ENCODE assay signal across 1 cellular context in genomic region chr6:111483736-111484654, GRCh38.
TF ChIP-seq lines count a peak whose summit lies in the region.

No MANE protein-coding gene starts in this region.

TF ChIP-seq in GM23338, 12 proteins besides CTCF, POLR2A, EP300 and RAD21 (continued from another document):
- TF ChIP-seq, protein P1, sequence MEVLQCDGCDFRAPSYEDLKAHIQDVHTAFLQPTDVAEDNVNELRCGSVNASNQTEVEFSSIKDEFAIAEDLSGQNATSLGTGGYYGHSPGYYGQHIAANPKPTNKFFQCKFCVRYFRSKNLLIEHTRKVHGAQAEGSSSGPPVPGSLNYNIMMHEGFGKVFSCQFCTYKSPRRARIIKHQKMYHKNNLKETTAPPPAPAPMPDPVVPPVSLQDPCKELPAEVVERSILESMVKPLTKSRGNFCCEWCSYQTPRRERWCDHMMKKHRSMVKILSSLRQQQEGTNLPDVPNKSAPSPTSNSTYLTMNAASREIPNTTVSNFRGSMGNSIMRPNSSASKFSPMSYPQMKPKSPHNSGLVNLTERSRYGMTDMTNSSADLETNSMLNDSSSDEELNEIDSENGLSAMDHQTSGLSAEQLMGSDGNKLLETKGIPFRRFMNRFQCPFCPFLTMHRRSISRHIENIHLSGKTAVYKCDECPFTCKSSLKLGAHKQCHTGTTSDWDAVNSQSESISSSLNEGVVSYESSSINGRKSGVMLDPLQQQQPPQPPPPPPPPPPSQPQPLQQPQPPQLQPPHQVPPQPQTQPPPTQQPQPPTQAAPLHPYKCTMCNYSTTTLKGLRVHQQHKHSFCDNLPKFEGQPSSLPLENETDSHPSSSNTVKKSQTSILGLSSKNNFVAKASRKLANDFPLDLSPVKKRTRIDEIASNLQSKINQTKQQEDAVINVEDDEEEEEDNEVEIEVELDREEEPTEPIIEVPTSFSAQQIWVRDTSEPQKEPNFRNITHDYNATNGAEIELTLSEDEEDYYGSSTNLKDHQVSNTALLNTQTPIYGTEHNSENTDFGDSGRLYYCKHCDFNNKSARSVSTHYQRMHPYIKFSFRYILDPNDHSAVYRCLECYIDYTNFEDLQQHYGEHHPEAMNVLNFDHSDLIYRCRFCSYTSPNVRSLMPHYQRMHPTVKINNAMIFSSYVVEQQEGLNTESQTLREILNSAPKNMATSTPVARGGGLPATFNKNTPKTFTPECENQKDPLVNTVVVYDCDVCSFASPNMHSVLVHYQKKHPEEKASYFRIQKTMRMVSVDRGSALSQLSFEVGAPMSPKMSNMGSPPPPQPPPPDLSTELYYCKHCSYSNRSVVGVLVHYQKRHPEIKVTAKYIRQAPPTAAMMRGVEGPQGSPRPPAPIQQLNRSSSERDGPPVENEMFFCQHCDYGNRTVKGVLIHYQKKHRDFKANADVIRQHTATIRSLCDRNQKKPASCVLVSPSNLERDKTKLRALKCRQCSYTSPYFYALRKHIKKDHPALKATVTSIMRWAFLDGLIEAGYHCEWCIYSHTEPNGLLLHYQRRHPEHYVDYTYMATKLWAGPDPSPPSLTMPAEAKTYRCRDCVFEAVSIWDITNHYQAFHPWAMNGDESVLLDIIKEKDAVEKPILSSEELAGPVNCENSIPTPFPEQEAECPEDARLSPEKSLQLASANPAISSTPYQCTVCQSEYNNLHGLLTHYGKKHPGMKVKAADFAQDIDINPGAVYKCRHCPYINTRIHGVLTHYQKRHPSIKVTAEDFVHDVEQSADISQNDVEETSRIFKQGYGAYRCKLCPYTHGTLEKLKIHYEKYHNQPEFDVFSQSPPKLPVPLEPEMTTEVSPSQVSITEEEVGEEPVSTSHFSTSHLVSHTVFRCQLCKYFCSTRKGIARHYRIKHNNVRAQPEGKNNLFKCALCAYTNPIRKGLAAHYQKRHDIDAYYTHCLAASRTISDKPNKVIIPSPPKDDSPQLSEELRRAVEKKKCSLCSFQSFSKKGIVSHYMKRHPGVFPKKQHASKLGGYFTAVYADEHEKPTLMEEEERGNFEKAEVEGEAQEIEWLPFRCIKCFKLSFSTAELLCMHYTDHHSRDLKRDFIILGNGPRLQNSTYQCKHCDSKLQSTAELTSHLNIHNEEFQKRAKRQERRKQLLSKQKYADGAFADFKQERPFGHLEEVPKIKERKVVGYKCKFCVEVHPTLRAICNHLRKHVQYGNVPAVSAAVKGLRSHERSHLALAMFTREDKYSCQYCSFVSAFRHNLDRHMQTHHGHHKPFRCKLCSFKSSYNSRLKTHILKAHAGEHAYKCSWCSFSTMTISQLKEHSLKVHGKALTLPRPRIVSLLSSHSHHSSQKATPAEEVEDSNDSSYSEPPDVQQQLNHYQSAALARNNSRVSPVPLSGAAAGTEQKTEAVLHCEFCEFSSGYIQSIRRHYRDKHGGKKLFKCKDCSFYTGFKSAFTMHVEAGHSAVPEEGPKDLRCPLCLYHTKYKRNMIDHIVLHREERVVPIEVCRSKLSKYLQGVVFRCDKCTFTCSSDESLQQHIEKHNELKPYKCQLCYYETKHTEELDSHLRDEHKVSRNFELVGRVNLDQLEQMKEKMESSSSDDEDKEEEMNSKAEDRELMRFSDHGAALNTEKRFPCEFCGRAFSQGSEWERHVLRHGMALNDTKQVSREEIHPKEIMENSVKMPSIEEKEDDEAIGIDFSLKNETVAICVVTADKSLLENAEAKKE (CRISPR knock-in tag; IDR thresholded peaks at IDR 0.05), result no peak
- TF ChIP-seq JUNB (IDR thresholded peaks at IDR 0.05; ENCODE audit: unreplicated experiment), result no peak
- no peak for TF ChIP-seq STAT1 (IDR thresholded peaks at IDR 0.05; ENCODE audit: unreplicated experiment)
- TF ChIP-seq EZH2phosphoT487 (IDR thresholded peaks at IDR 0.05; ENCODE audit: unreplicated experiment), result no peak
